24 cellular contexts compared by ENCODE assay signal in the genomic region with DNA sequence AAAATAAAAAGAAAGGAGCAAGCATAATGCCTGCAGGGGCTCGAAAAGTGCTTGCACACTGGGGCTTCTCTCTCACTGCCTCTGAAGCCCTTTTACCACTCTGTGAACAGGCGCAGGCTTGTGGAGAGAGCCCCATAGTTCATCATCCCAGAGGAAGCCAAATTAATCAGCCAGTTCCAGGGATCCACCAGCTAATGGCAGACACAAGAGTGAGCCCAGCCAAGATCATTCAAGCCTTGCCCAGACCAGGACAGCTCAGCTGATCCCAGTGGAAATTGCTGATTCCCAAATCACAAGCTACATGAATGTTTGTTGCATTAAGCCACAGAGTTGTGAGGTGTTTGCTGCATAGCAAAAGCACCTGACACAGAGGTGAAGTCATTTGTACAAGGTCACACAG.
DNase-seq lines count a peak whose midpoint lies in the region; ATAC-seq and TF ChIP-seq lines count a peak whose summit lies in the region.
"Had no signal": no experiment of that assay in that cellular context is flagged by ENCODE, and none has a peak within 500 bp of the region (broad histone marks: within the 10 kb centered on the region; RNA-seq: fewer than 3 reads in every experiment).

No MANE protein-coding gene starts in this region.

- no peak overlapping the region for H3K9ac ChIP-seq in neural progenitor cell
- no peak overlapping the region for H3K9ac ChIP-seq in colonic mucosa (ENCODE audit: low read depth in 2 of 2, low read length in 2 of 2)
- H3K9ac ChIP-seq: BLaER1 had no signal

- H4K20me1 ChIP-seq in neural progenitor cell (ENCODE audit: low read depth) = no peaks in the 10 kb centered on the region
- H4K20me1 ChIP-seq: BLaER1 had no signal

- H3K27ac Mint-ChIP-seq in neural progenitor cell = no peak overlapping the region
- H3K27ac Mint-ChIP-seq: CD4-positive, alpha-beta memory T cell; CD4-positive, CD25-positive, alpha-beta regulatory T cell; CD8-positive, alpha-beta memory T cell had no signal

- H3K4me3 ChIP-seq in neural progenitor cell (no peak overlapping the region), colonic mucosa (no peak overlapping the region), WERI-Rb-1 (ENCODE audit: low read depth, low read length) (no peak overlapping the region)
- H3K4me3 ChIP-seq: BLaER1 had no signal

- no peaks in the 10 kb centered on the region for H3K79me2 ChIP-seq in neural progenitor cell (ENCODE audit: low read depth)

- H3K36me3 Mint-ChIP-seq in neural progenitor cell = no peaks in the 10 kb centered on the region
- H3K36me3 Mint-ChIP-seq: CD14-positive monocyte; CD4-positive, alpha-beta memory T cell; CD4-positive, CD25-positive, alpha-beta regulatory T cell; CD8-positive, alpha-beta memory T cell had no signal

- H3K36me3 ChIP-seq in neural progenitor cell (no peaks in the 10 kb centered on the region), colonic mucosa (no peaks in the 10 kb centered on the region), WERI-Rb-1 (no peaks in the 10 kb centered on the region)
- H3K36me3 ChIP-seq: BE2C, BLaER1 had no signal

- H3K4me2 ChIP-seq in neural progenitor cell = no peak overlapping the region
- H3K4me2 ChIP-seq: BLaER1 had no signal

- H3K4me3 Mint-ChIP-seq in neural progenitor cell = peak overlapping the region; percentile 17
- H3K4me3 Mint-ChIP-seq: CD14-positive monocyte; CD4-positive, alpha-beta memory T cell; CD4-positive, CD25-positive, alpha-beta regulatory T cell; CD8-positive, alpha-beta memory T cell had no signal

- H3K9me3 ChIP-seq in neural progenitor cell (ENCODE audit: low read depth) (no peaks in the 10 kb centered on the region), colonic mucosa (no peaks in the 10 kb centered on the region), WERI-Rb-1 (ENCODE audit: severe bottlenecking) (no peaks in the 10 kb centered on the region)
- H3K9me3 ChIP-seq: BE2C, BLaER1 had no signal

- no peaks in the 10 kb centered on the region for H3K9me3 Mint-ChIP-seq in neural progenitor cell
- H3K9me3 Mint-ChIP-seq: CD14-positive monocyte; CD4-positive, alpha-beta memory T cell; CD8-positive, alpha-beta memory T cell had no signal

- H3K27me3 Mint-ChIP-seq in neural progenitor cell (ENCODE audit: insufficient read depth, low read depth) = peaks cover 15% of the 10 kb centered on the region
- H3K27me3 Mint-ChIP-seq: CD4-positive, CD25-positive, alpha-beta regulatory T cell had no signal

- intact Hi-C loops in colonic mucosa (cut with DNase I) = no loop called here

- H3F3A ChIP-seq in neural progenitor cell (ENCODE audit: low read depth) = no peaks in the 10 kb centered on the region

- no peaks in the 10 kb centered on the region for H3K4me1 Mint-ChIP-seq in neural progenitor cell
- H3K4me1 Mint-ChIP-seq: CD4-positive, alpha-beta memory T cell; CD4-positive, CD25-positive, alpha-beta regulatory T cell; CD8-positive, alpha-beta memory T cell had no signal

- H3K27me3 ChIP-seq in neural progenitor cell (no peaks in the 10 kb centered on the region), colonic mucosa (no peaks in the 10 kb centered on the region), WERI-Rb-1 (ENCODE audit: insufficient read depth, low read depth, severe bottlenecking) (no peaks in the 10 kb centered on the region)
- H3K27me3 ChIP-seq: BE2C, BLaER1 had no signal

- TF ChIP-seq CTCF in neural progenitor cell (IDR thresholded peaks at IDR 0.05) (no peak), colonic mucosa (IDR thresholded peaks at IDR 0.05) (no peak), WERI-Rb-1 (IDR thresholded peaks at IDR 0.05; ENCODE audit: low read depth, low read length) (no peak)

- no peaks in the 10 kb centered on the region for H3K4me1 ChIP-seq in neural progenitor cell
- no peaks in the 10 kb centered on the region for H3K4me1 ChIP-seq in colonic mucosa
- H3K4me1 ChIP-seq: BE2C had no signal

- ATAC-seq in GM21619 (IDR thresholded peaks at IDR 0.05; ENCODE audit: unreplicated experiment) = no peak

- DNase-seq in NCI-H446 (lab: John Stamatoyannopoulos, UW) (peak; percentile 47 to 77), NCI-H69 (lab: John Stamatoyannopoulos, UW) (peak; percentile 37), cerebellum (ENCODE audit: low spot score) (peak; percentile 57), neural progenitor cell (ENCODE audit: low spot score) (no peak), colonic mucosa (no peak), medulla oblongata (ENCODE audit: extremely low spot score) (no peak), WERI-Rb-1 (no peak)
- DNase-seq: 8988T; ACHN; BE2C; CD4-positive, alpha-beta memory T cell; CD4-positive, CD25-positive, alpha-beta regulatory T cell; CD8-positive, alpha-beta memory T cell; COR-L47; DMS 273 treated with DMSO at 0.1 percent for 48 hours; DMS153; DMS53; DMS79; DND-41; EL; GF-D8 had no signal

- H3K27ac ChIP-seq in neural progenitor cell = no peak overlapping the region
- H3K27ac ChIP-seq in colonic mucosa = no peak overlapping the region
- no peak overlapping the region for H3K27ac ChIP-seq in WERI-Rb-1
- H3K27ac ChIP-seq: BLaER1 had no signal

- H2AFZ ChIP-seq in neural progenitor cell (replicated peaks) = no peak overlapping the region

Comparison
In these comparisons a context has a peak if more than half of its experiments do, and no peak if none do; other contexts are left out.
1. DNase-seq: peak in NCI-H446 (2 of 2), NCI-H69 (single experiment) and cerebellum (single experiment); none in neural progenitor cell (single experiment), colonic mucosa (single experiment), medulla oblongata (single experiment) and WERI-Rb-1 (single experiment).